Comparison of ENCODE assay signal across 19 cellular contexts in the genomic region with DNA sequence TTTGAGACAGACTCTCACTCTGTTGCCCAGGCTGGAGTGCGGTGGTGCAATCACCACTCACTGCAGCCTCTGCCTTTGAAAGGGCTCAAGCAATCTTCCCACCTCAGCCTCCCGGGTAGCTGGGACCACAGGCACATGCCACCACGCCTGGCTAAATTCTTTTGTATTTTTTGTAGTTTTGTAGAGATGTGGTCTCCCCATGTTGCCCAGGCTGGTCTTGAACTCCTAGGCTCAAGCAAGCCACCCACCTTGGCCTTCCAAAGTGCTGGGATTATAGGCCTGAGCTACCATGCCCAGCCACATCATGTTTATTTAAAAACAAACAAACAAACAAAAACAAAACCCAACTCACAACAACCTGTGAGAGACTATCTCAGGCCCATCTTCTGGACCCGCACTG. TPM values are rescaled to one million over a fixed set of nuclear protein-coding genes. Genes with fewer than 3 reads are reported as not detected.
"Had no signal": no experiment of that assay in that cellular context is flagged by ENCODE, and none has a peak within 500 bp of the region (broad histone marks: within the 10 kb centered on the region; RNA-seq: fewer than 3 reads in every experiment).

No MANE protein-coding gene starts in this region.

- H3K36me3 ChIP-seq: heart left ventricle, ovary, transverse colon had no signal

- H3K27me3 ChIP-seq: ovary had no signal

- H3K9me3 ChIP-seq: heart left ventricle, ovary, transverse colon had no signal

- H3K4me1 ChIP-seq: heart left ventricle, transverse colon had no signal

- H3K4me3 Mint-ChIP-seq: dendritic cell treated with granulocyte-macrophage colony-stimulating factor and Interleukin-4, amounts not matched to agents 40 ng/mL and 50 ng/mL, for 4 days; naive thymus-derived CD4-positive, alpha-beta T cell; neural crest cell had no signal

- DNase-seq: cerebellar nuclear complex; erythroblast; foreskin melanocyte; heart left ventricle; hippocampal formation; left colon; mammary epithelial cell; naive thymus-derived CD4-positive, alpha-beta T cell; ovary; right cardiac atrium; stimulated activated CD4-positive, alpha-beta T cell treated with anti-CD3 and anti-CD28 coated beads, Interleukin-2, amount 100 ng/mL, for 48 hours; stimulated activated naive CD8-positive, alpha-beta T cell treated with anti-CD3 and anti-CD28 coated beads, Interleukin-15, Interleukin-2, amounts not matched to agents 100 U/mL and 50 U/mL, for 24 hours; transverse colon had no signal

- H3K9me3 Mint-ChIP-seq: dendritic cell treated with granulocyte-macrophage colony-stimulating factor and Interleukin-4, amounts not matched to agents 40 ng/mL and 50 ng/mL, for 4 days; naive thymus-derived CD4-positive, alpha-beta T cell; neural crest cell had no signal

- H3K27ac Mint-ChIP-seq: dendritic cell treated with granulocyte-macrophage colony-stimulating factor and Interleukin-4, amounts not matched to agents 40 ng/mL and 50 ng/mL, for 4 days; naive thymus-derived CD4-positive, alpha-beta T cell had no signal

- H3K4me3 ChIP-seq: heart left ventricle, ovary, smooth muscle cell, transverse colon had no signal

- H3K27ac ChIP-seq: heart left ventricle, ovary, transverse colon had no signal

- ATAC-seq: heart left ventricle; left colon; naive thymus-derived CD4-positive, alpha-beta T cell; right cardiac atrium; stimulated activated naive CD8-positive, alpha-beta T cell treated with anti-CD3 and anti-CD28 coated beads, Interleukin-15, Interleukin-2, amounts not matched to agents 100 U/mL and 50 U/mL, for 24 hours had no signal

RNA-seq across cellular contexts. Expression of a gene that starts 29.7 kb away (rescaled TPM):
- total RNA-seq: mesenteric fat pad; mononuclear cell; naive thymus-derived CD4-positive, alpha-beta T cell; neural crest cell; temporal lobe had no signal
